In the genomic region with DNA sequence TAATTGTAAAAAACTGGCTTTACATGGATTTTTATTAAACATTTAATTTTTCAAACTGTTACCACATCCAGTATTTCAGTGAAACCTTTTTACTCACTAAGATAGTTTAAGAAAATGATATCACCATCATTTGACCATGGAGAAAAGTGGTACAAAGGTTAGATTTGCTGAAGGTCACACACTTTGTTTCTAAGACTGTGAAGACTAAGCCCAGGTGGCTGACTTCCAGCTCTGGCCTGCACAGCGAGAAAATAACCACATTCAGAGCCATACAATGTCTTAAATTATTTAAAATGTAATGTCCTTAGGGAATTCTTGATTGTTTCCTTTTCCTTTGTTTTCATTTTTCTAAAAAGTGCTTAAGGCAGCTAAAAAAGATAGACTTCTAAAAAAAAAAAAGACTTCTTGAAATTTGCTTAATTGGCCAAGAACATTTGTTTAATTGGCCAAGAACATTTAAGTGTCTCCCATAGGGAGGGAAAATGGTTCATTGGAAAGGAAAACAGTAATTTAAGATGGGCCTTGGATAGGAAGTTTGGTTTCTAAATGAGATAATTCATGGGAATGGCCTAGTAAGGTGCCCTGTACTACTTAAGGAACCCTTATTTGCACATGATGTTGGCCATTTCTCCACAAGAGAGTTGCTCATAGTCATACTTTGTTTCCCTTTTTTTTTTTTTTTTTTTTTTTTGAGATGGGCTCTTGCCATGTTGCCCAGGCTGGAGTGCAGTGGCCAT, we compare ENCODE assay signal across 17 cellular contexts. TPM values are rescaled to one million over a fixed set of nuclear protein-coding genes. Genes with fewer than 3 reads are reported as not detected.
DNase-seq lines count a peak whose midpoint lies in the region; ATAC-seq, FAIRE-seq and TF ChIP-seq lines count a peak whose summit lies in the region.
"Had no signal": no experiment of that assay in that cellular context is flagged by ENCODE, and none has a peak within 500 bp of the region (broad histone marks: within the 10 kb centered on the region; RNA-seq: fewer than 3 reads in every experiment).

No MANE protein-coding gene starts in this region.

- no peak for TF ChIP-seq CTCF in endothelial cell of umbilical vein (IDR thresholded peaks at IDR 0.05; ENCODE audit: extremely low read depth in 1 of 2, insufficient read depth in 1 of 2, low read depth in 1 of 2, low read length in 2 of 2)
- no peak for TF ChIP-seq CTCF in testis (IDR thresholded peaks at IDR 0.05)
- no peak for TF ChIP-seq CTCF in tibial artery (IDR thresholded peaks at IDR 0.05)

- H3K4me3 ChIP-seq in endothelial cell of umbilical vein (replicated peaks in 1 of 3; ENCODE audit: insufficient read depth in 1 of 3, low read depth in 1 of 3, low read length in 3 of 3) (no peak overlapping the region), testis (no peak overlapping the region), tibial artery (no peak overlapping the region)

- H3K9me3 ChIP-seq in endothelial cell of umbilical vein (replicated peaks; ENCODE audit: control insufficient read depth, insufficient read depth, low read length): no peaks in the 10 kb centered on the region
- no peaks in the 10 kb centered on the region for H3K9me3 ChIP-seq in testis
- no peaks in the 10 kb centered on the region for H3K9me3 ChIP-seq in tibial artery
- H3K9me3 ChIP-seq: Caco-2 had no signal

- no peak overlapping the region for H3K9ac ChIP-seq in endothelial cell of umbilical vein (replicated peaks; ENCODE audit: extremely low read depth, insufficient read depth, low read length)

- no peaks in the 10 kb centered on the region for H3K9me1 ChIP-seq in endothelial cell of umbilical vein (replicated peaks; ENCODE audit: control insufficient read depth, extremely low read depth, insufficient read depth, low read length)

- H3K4me2 ChIP-seq in endothelial cell of umbilical vein (ENCODE audit: insufficient read depth, low read length): no peak overlapping the region

- H3K27ac ChIP-seq in endothelial cell of umbilical vein (ENCODE audit: insufficient read depth, low read depth, low read length) (no peak overlapping the region), testis (peak overlapping the region in 1 of 2 donors; percentile 36), tibial artery (no peak overlapping the region)

- DNase-seq in NCI-H2171 treated with DMSO at 0.1 percent for 48 hours (lab: John Stamatoyannopoulos, UW) (peak; percentile 5), NCI-H2171 (lab: John Stamatoyannopoulos, UW) (no peak), endothelial cell of umbilical vein (ENCODE audit: low read depth, low spot score) (no peak), left kidney (ENCODE audit: low read depth, low spot score) (peak; percentile 26), testis (peak; percentile 40), tibial artery (no peak), DMS114 treated with DMSO at 0.1 percent for 48 hours (lab: John Stamatoyannopoulos, UW; ENCODE audit: unreplicated experiment) (no peak)
- DNase-seq: 8988T, Caco-2, H9, IMR-90, NCI-H1436 treated with DMSO at 0.1 percent for 48 hours, NCI-H2081, NCI-H345, NCI-H69, PC-3 had no signal

- peak; percentile 4 for FAIRE-seq in endothelial cell of umbilical vein (lab: Jason Lieb, UNC)

- 30 to 31% methylated on average over 1 of the region's 1 CpG for WGBS in testis, 2 donors

- dilution Hi-C loops in endothelial cell of umbilical vein (cut with MboI; ENCODE audit: extremely low pct_ligation_motif_present, low sequenced_read_pairs): no loop called here

- H2AFZ ChIP-seq in endothelial cell of umbilical vein (ENCODE audit: low read depth, low read length): no peak overlapping the region

- POLR2A ChIA-PET in endothelial cell of umbilical vein (lab: Charles Lee): no interaction called here

- CTCF ChIA-PET in endothelial cell of umbilical vein (lab: Charles Lee): no interaction called here

- intact Hi-C loops in endothelial cell of umbilical vein (cut with micrococcal nuclease): no loop called here
- intact Hi-C loops in testis (cut with DNase I; ENCODE audit: low total_unique reads): no loop called here
- intact Hi-C loops in tibial artery (cut with DNase I; ENCODE audit: low total_unique reads): no loop called here

- TF ChIP-seq POLR2A in endothelial cell of umbilical vein (IDR thresholded peaks at IDR 0.05; ENCODE audit: low read depth, low read length): no peak
- TF ChIP-seq POLR2A in testis (IDR thresholded peaks at IDR 0.05): no peak

- H3K36me3 ChIP-seq in endothelial cell of umbilical vein (ENCODE audit: control insufficient read depth in 2 of 2, extremely low read depth in 1 of 2, insufficient read depth in 2 of 2, low read length in 2 of 2) (no peaks in the 10 kb centered on the region), testis (ENCODE audit: low read depth, missing control alignments) (no peaks in the 10 kb centered on the region), tibial artery (no peaks in the 10 kb centered on the region)

- no peaks in the 10 kb centered on the region for H4K20me1 ChIP-seq in endothelial cell of umbilical vein (replicated peaks; ENCODE audit: control insufficient read depth, extremely low read depth, insufficient read depth, low read length)

- H3K4me1 ChIP-seq in endothelial cell of umbilical vein (ENCODE audit: control insufficient read depth, extremely low read depth, insufficient read depth, low read length) (no peaks in the 10 kb centered on the region), testis (no peaks in the 10 kb centered on the region), tibial artery (no peaks in the 10 kb centered on the region)
- H3K4me1 ChIP-seq: Caco-2 had no signal

- no TSS peak for BruUV-seq in endothelial cell of umbilical vein (replicated peaks; lab: Mats Ljungman, UMichigan)

- H3K79me2 ChIP-seq in endothelial cell of umbilical vein (ENCODE audit: control insufficient read depth, insufficient read depth, low read length): no peaks in the 10 kb centered on the region

- no peak for ATAC-seq in HG03025 (IDR thresholded peaks at IDR 0.05; ENCODE audit: low FRiP score, unreplicated experiment)
- ATAC-seq: PC-3 had no signal

- H3K27me3 ChIP-seq in endothelial cell of umbilical vein (ENCODE audit: control insufficient read depth in 2 of 2, insufficient read depth in 2 of 2, low read length in 2 of 2) (peaks cover 4 to 12% of the 10 kb centered on the region in 2 experiments), testis (no peaks in the 10 kb centered on the region), tibial artery (no peaks in the 10 kb centered on the region)

TF ChIP-seq in endothelial cell of umbilical vein, 7 proteins besides CTCF, POLR2A, EP300 and RAD21:
- TF ChIP-seq JUN (IDR thresholded peaks at IDR 0.05; ENCODE audit: borderline replicate concordance, insufficient read depth, insufficient read length, low read depth) (no peak), EZH2 (IDR thresholded peaks at IDR 0.05; ENCODE audit: borderline replicate concordance, low read depth, low read length, severe bottlenecking) (no peak), POLR2AphosphoS5 (IDR thresholded peaks at IDR 0.05; ENCODE audit: insufficient read depth, low read depth, low read length) (no peak), MYC (IDR thresholded peaks at IDR 0.05; ENCODE audit: low read depth, low read length) (no peak), GATA2 (IDR thresholded peaks at IDR 0.05; ENCODE audit: insufficient read depth, insufficient read length, low read depth, low read length) (no peak), FOS (IDR thresholded peaks at IDR 0.05; ENCODE audit: borderline replicate concordance, insufficient read depth, low read length) (no peak)
- TF ChIP-seq, protein P1, sequence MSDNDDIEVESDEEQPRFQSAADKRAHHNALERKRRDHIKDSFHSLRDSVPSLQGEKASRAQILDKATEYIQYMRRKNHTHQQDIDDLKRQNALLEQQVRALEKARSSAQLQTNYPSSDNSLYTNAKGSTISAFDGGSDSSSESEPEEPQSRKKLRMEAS (IDR thresholded peaks at IDR 0.05; ENCODE audit: insufficient read depth, insufficient read length): no peak

RNA-seq across cellular contexts. Expression of a gene that starts 45.2 kb away (rescaled TPM):
- not detected in 2 replicates for total RNA-seq in endothelial cell of umbilical vein
- 0.01 TPM in 1 of 2 replicates, not detected in the other for polyA plus RNA-seq in endothelial cell of umbilical vein
- 0.08 TPM in 1 of 2 replicates, not detected in the other for polyA plus RNA-seq in endothelial cell of umbilical vein (2011; cell fraction: cytosol; rRNA removed)
- polyA plus RNA-seq in endothelial cell of umbilical vein (2011; cell fraction: nucleus; rRNA removed): 0.21 TPM in 1 of 2 replicates, not detected in the other
- polyA plus RNA-seq in endothelial cell of umbilical vein (2012): not detected in 2 replicates
- polyA minus RNA-seq in endothelial cell of umbilical vein: not detected in 2 replicates
- 6.0 TPM for polyA minus RNA-seq in endothelial cell of umbilical vein (2011; cell fraction: cytosol; rRNA and poly(A)+ RNA removed)
- polyA minus RNA-seq in endothelial cell of umbilical vein (2011; cell fraction: nucleus; rRNA and poly(A)+ RNA removed): not detected in 2 replicates
- 10 to 100 TPM; 14.3 to 36.9 TPM for total RNA-seq in testis
- 18.5 TPM for polyA plus RNA-seq in testis (ENCODE audit: insufficient read depth, low read depth, low replicate concordance)

Comparison
In these comparisons a context has a peak if more than half of its experiments do, and no peak if none do; other contexts are left out.
1. DNase-seq: peak in NCI-H2171 treated with DMSO at 0.1 percent for 48 hours (single experiment), left kidney (single experiment) and testis (single experiment); none in NCI-H2171 (single experiment), endothelial cell of umbilical vein (single experiment), tibial artery (0 of 2) and DMS114 treated with DMSO at 0.1 percent for 48 hours (single experiment).
2. RNA of a gene that starts 45.2 kb away (total RNA-seq): 14.3 to 36.9 TPM in testis; not detected in endothelial cell of umbilical vein; every median in the first group is over 10 times any median in the second.